Comparison of ENCODE assay signal across 1 cellular context in genomic region chr19:45444318-45445041, GRCh38.
TF ChIP-seq lines count a peak whose summit lies in the region.

No MANE protein-coding gene starts in this region.

TF ChIP-seq in HepG2, 621 proteins besides CTCF, POLR2A, EP300 and RAD21 (continued from another document and continues in another):
- TF ChIP-seq PREB (CRISPR knock-in tag; IDR thresholded peaks at IDR 0.05) (no peak), FLYWCH1 (CRISPR knock-in tag; IDR thresholded peaks at IDR 0.05) (no peak), CREBL2 (CRISPR knock-in tag; IDR thresholded peaks at IDR 0.05; ENCODE audit: borderline replicate concordance) (no peak), SOX5 (CRISPR knock-in tag; IDR thresholded peaks at IDR 0.05; ENCODE audit: borderline replicate concordance) (peak; percentile 79), HIVEP1 (CRISPR knock-in tag; IDR thresholded peaks at IDR 0.05) (peak; percentile 4; the same call in 1 of the 2 replicates), ZNF564 (CRISPR knock-in tag; IDR thresholded peaks at IDR 0.05) (no peak), IRF2 (CRISPR knock-in tag; IDR thresholded peaks at IDR 0.05) (peak; percentile 18; the same call in 1 of the 2 replicates), NAIF1 (CRISPR knock-in tag; IDR thresholded peaks at IDR 0.05; ENCODE audit: borderline replicate concordance) (0 out of 2 replicates have a peak, but pooled peaks have one; percentile 36), SRSF1 (optimal IDR thresholded peaks at IDR 0.05; ENCODE audit: low read depth, low read length) (peak; percentile 54), HMGXB3 (CRISPR knock-in tag; IDR thresholded peaks at IDR 0.05; ENCODE audit: borderline replicate concordance) (no peak), BCL6 (CRISPR knock-in tag; IDR thresholded peaks at IDR 0.05) (peak; percentile 56; the same call in 1 of the 2 replicates), ZSCAN30 (CRISPR knock-in tag; IDR thresholded peaks at IDR 0.05) (no peak), FOXO1 (CRISPR knock-in tag; IDR thresholded peaks at IDR 0.05) (0 out of 2 replicates have a peak, but pooled peaks have one; percentile 49), ZNF383 (CRISPR knock-in tag; IDR thresholded peaks at IDR 0.05; ENCODE audit: borderline replicate concordance) (peak; percentile 47; the same call in 1 of the 2 replicates), ZNF670 (CRISPR knock-in tag; IDR thresholded peaks at IDR 0.05; ENCODE audit: borderline replicate concordance) (peak; percentile 39; the same call in 1 of the 2 replicates), NR2F2 (IDR thresholded peaks at IDR 0.05; ENCODE audit: borderline replicate concordance, low read depth) (no peak), RBFOX2 (IDR thresholded peaks at IDR 0.05; ENCODE audit: low read depth, low read length) (peak; percentile 35; the same call in 1 of the 2 replicates), MYC (CRISPR knock-in tag; IDR thresholded peaks at IDR 0.05; ENCODE audit: borderline replicate concordance) (peak; percentile 55; the same call in 1 of the 2 replicates), KAT8 (CRISPR knock-in tag; IDR thresholded peaks at IDR 0.05) (peak; percentile 45; the same call in 1 of the 2 replicates), ZNF441 (CRISPR knock-in tag; IDR thresholded peaks at IDR 0.05; ENCODE audit: borderline replicate concordance) (0 out of 2 replicates have a peak, but pooled peaks have one; percentile 35), PAXIP1 (CRISPR knock-in tag; conservative IDR thresholded peaks at IDR 0.05) (peak; percentile 73), SAP130 (CRISPR knock-in tag; IDR thresholded peaks at IDR 0.05; ENCODE audit: low read depth) (peak; percentile 74), ZBED4 (CRISPR knock-in tag; IDR thresholded peaks at IDR 0.05; ENCODE audit: borderline replicate concordance) (peak; percentile 97), RFX1 (IDR thresholded peaks at IDR 0.05) (peak; percentile 84), ZNF605 (CRISPR knock-in tag; IDR thresholded peaks at IDR 0.05) (peak; percentile 2; the same call in 1 of the 2 replicates), ZBTB21 (CRISPR knock-in tag; IDR thresholded peaks at IDR 0.05) (no peak), UBTF (CRISPR knock-in tag; IDR thresholded peaks at IDR 0.05) (peak; percentile 36), STAG1 (CRISPR knock-in tag; IDR thresholded peaks at IDR 0.05) (no peak), YY1 (IDR thresholded peaks at IDR 0.05; ENCODE audit: insufficient read depth, insufficient replicate concordance, low read depth, low read length) (peak; percentile 22), ZBTB20 (CRISPR knock-in tag; IDR thresholded peaks at IDR 0.05; ENCODE audit: borderline replicate concordance, low read depth) (peak; percentile 33; the same call in 1 of the 2 replicates), HDAC2 (CRISPR knock-in tag; IDR thresholded peaks at IDR 0.05) (0 out of 2 replicates have a peak, but pooled peaks have one; percentile 29), FOXJ3 (CRISPR knock-in tag; IDR thresholded peaks at IDR 0.05; ENCODE audit: borderline replicate concordance) (peak; percentile 60; the same call in 1 of the 2 replicates), GMEB1 (CRISPR knock-in tag; IDR thresholded peaks at IDR 0.05; ENCODE audit: borderline replicate concordance) (peak; percentile 60; the same call in 1 of the 2 replicates), CSRNP1 (CRISPR knock-in tag; IDR thresholded peaks at IDR 0.05) (no peak), SKI (IDR thresholded peaks at IDR 0.05; ENCODE audit: partially characterized antibody) (peak; percentile 65), THYN1 (CRISPR knock-in tag; IDR thresholded peaks at IDR 0.05; ENCODE audit: borderline replicate concordance, low read depth) (0 out of 2 replicates have a peak, but pooled peaks have one; percentile 62), ZNF547 (CRISPR knock-in tag; IDR thresholded peaks at IDR 0.05) (peak; percentile 37; the same call in 1 of the 2 replicates), MXD3 (CRISPR knock-in tag; IDR thresholded peaks at IDR 0.05) (no peak)
